In the genomic region with DNA sequence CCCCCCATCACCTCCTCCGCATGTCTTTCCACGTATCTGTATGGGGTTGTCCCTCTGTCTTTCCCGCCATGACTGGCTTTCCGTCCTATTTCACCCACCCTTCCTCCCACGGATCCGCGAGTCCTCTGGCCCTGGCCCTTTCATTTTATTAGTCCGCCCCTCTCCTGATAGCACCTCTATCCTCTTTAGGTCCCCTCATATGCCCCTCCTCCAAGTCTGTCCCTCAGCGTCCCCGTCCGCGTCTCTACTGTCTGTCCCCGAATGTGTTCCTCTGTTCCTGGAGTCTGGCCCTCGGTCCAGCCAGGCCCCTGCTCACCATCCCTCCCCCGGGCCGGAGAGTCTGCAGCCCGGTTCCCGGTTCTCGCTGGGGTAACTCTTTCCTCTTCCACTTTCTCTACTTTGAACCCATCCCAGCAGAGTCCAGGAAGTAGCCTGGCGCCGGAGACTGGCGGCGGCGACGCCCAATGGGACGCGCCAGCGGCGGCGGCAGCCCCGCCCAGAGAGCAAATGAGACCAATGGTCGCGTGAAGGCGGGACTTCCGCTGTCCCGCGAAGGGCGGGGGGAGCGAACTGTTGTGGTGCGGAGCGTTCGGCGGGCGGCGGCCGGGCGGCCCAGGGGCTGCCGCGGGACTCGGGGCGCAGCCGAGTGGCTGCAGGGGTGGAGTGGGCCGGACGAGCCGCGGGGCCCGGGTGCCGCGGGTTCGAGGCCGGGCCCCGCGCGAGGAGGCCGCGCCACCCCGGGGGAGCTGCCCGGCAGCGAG, we compare ENCODE assay signal across 1 cellular context.
A peak's percentile ranks its signal among the peaks of the same experiment; 100 is the strongest.
TF ChIP-seq lines count a peak whose summit lies in the region.

A gene with protein sequence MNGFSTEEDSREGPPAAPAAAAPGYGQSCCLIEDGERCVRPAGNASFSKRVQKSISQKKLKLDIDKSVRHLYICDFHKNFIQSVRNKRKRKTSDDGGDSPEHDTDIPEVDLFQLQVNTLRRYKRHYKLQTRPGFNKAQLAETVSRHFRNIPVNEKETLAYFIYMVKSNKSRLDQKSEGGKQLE (plus strand): TSS at position 576 of the 761 bp plus-strand sequence. CDS start 608 bp downstream, outside the sequence.

TF ChIP-seq in HepG2, 621 proteins besides CTCF, POLR2A, EP300 and RAD21 (continued from another document):
- TF ChIP-seq ZMAT5 (CRISPR knock-in tag; IDR thresholded peaks at IDR 0.05; ENCODE audit: borderline replicate concordance, low read depth) (no peak), KDM2A (CRISPR knock-in tag; IDR thresholded peaks at IDR 0.05; ENCODE audit: borderline replicate concordance, low read depth) (peak; percentile 37; the same call in 1 of the 2 replicates)
